11 cellular contexts compared by ENCODE assay signal in the genomic region with DNA sequence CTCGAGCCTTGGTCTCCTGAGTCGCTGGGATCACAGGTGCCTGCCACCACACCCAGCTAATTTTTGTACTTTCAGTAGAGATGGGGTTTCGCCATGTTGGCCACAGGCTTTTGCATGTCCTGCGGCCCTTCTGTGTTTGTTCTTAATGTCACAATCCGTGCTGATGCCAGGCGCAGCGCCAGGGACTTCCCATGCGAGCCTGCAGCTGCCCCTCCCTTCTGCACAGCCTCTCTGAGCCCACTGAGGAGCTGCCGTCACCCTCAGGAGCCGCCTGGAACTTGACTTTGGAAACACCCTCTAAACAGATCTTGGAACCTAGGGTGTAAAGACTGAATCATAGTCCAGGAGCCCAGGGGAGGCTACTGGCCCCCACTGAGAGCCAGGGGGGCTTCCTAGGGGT. TPM values are rescaled to one million over a fixed set of nuclear protein-coding genes. Genes with fewer than 3 reads are reported as not detected.
DNase-seq lines count a peak whose midpoint lies in the region; ATAC-seq and TF ChIP-seq lines count a peak whose summit lies in the region.
"Not testable (repeated sequence)": the region's sequence is repeated elsewhere in the genome, so short reads cannot be mapped to it uniquely, and the experiment has no call there.
"Had no signal": no experiment of that assay in that cellular context is flagged by ENCODE, and none has a peak within 500 bp of the region (broad histone marks: within the 10 kb centered on the region; RNA-seq: fewer than 3 reads in every experiment).

No MANE protein-coding gene starts in this region.

- DNase-seq in G401 (ENCODE audit: low spot score) (peak; percentile 0), NCI-H2171 treated with DMSO at 0.1 percent for 48 hours (lab: John Stamatoyannopoulos, UW) (peak; percentile 10), T1000 (lab: John Stamatoyannopoulos, UW) (peak; percentile 76), epithelial cell of prostate (ENCODE audit: low read depth, low spot score) (peak; percentile 44), heart right ventricle (peak in 1 of 2 donors; percentile 73), lower lobe of right lung (peak; percentile 90), sigmoid colon (peak; percentile 88), aorta (peak; percentile 83 to 86)

- ATAC-seq in heart right ventricle = peak in 7 of 8 donors; percentile 65 to 76 (median 72)
- ATAC-seq in lower lobe of right lung = peak; percentile 85 to 90
- peak; percentile 76 for ATAC-seq in aorta (ENCODE audit: low FRiP score)

- in situ Hi-C loops in G401 (cut with HindIII; ENCODE audit: low sequenced_read_pairs) = not testable (repeated sequence)

- not testable (repeated sequence) for TF ChIP-seq POLR2A in sigmoid colon (IDR thresholded peaks at IDR 0.05)

- H3K27me3 ChIP-seq in heart right ventricle; lower lobe of right lung (ENCODE audit: low read depth); sigmoid colon; aorta (ENCODE audit: control insufficient read depth in 1 of 2, insufficient read depth in 2 of 2, low read length in 1 of 2): not testable (repeated sequence)

- TF ChIP-seq CTCF in heart right ventricle (IDR thresholded peaks at IDR 0.05); lower lobe of right lung (IDR thresholded peaks at IDR 0.05); sigmoid colon (IDR thresholded peaks at IDR 0.05): not testable (repeated sequence)

- H3K9me3 ChIP-seq in heart right ventricle; lower lobe of right lung; sigmoid colon; aorta (ENCODE audit: control insufficient read depth, low read length): not testable (repeated sequence)

- H3K36me3 ChIP-seq in heart right ventricle; lower lobe of right lung; sigmoid colon; aorta (ENCODE audit: control insufficient read depth in 1 of 2, insufficient read depth in 2 of 2, low read length in 1 of 2): not testable (repeated sequence)

- intact Hi-C loops in heart right ventricle (cut with DNase I); lower lobe of right lung (cut with DNase I); sigmoid colon (cut with DNase I); aorta (cut with DNase I): not testable (repeated sequence)

- 65 to 70% methylated on average over 9 to 10 of the region's 10 CpGs for WGBS in heart right ventricle, 2 donors
- 10 to 56% methylated on average over 10 of the region's 10 CpGs for WGBS in sigmoid colon, 2 donors
- 48 to 54% methylated on average over 10 of the region's 10 CpGs for WGBS in aorta, 2 donors

- not testable (repeated sequence) for H3K4me1 ChIP-seq in heart right ventricle; lower lobe of right lung; sigmoid colon; aorta (ENCODE audit: control insufficient read depth in 1 of 2, insufficient read depth in 2 of 2, low read length in 2 of 2)

- not testable (repeated sequence) for H3K27ac ChIP-seq in epithelial cell of prostate; heart right ventricle; aorta (ENCODE audit: low read depth in 1 of 2, low read length in 2 of 2)
- H3K27ac ChIP-seq in lower lobe of right lung = peak overlapping the region; percentile 11
- H3K27ac ChIP-seq in sigmoid colon = peak overlapping the region; percentile 17 to 65 (median 37)

- not testable (repeated sequence) for H3K4me3 ChIP-seq in heart right ventricle; lower lobe of right lung; sigmoid colon; aorta (ENCODE audit: low read length in 2 of 2)

- TF ChIP-seq EP300 in sigmoid colon (IDR thresholded peaks at IDR 0.05) = not testable (repeated sequence)

RNA-seq across cellular contexts. Expression of a gene that starts 24.2 kb away (rescaled TPM):
- total RNA-seq in G401 (2014; rRNA removed; shearing (Covaris generic)) = not detected in 2 replicates
- total RNA-seq in heart right ventricle (not detected), lower lobe of right lung (not detected), sigmoid colon (not detected), aorta (not detected)
- polyA plus RNA-seq in heart right ventricle (not detected), sigmoid colon (not detected), aorta (not detected)
- total RNA-seq: CD4-positive, alpha-beta T cell; frontal cortex; natural killer cell treated with Interleukin-12 subunit alpha and Interleukin-12 subunit beta and Interleukin-15 and Interleukin-18, amount 100 ng/mL, for 72 hours had no signal

RNA-seq across cellular contexts. Expression of a gene that starts 54.4 kb away (rescaled TPM):
- not detected in 2 replicates for total RNA-seq in G401 (2014; rRNA removed; shearing (Covaris generic))
- total RNA-seq in heart right ventricle = under 1 TPM in 5 of 10 donors, not detected in 5; 0.33 to 0.92 (median 0.46) TPM
- polyA plus RNA-seq in heart right ventricle = under 1 TPM; 0.17 to 0.29 TPM
- total RNA-seq in lower lobe of right lung = 1.5 TPM
- 1 to 10 TPM in 2 of 4 donors, under 1 TPM in 1, not detected in 1; 0.71 to 1.2 (median 1.1) TPM for total RNA-seq in sigmoid colon
- under 1 TPM in 1 of 3 donors, not detected in 2; 0.51 TPM for polyA plus RNA-seq in sigmoid colon
- total RNA-seq in aorta = 1 to 10 TPM; 1.2 to 1.3 TPM
- polyA plus RNA-seq in aorta = under 1 TPM in 1 of 2 donors, not detected in 1; 0.23 TPM
